In the genomic region with DNA sequence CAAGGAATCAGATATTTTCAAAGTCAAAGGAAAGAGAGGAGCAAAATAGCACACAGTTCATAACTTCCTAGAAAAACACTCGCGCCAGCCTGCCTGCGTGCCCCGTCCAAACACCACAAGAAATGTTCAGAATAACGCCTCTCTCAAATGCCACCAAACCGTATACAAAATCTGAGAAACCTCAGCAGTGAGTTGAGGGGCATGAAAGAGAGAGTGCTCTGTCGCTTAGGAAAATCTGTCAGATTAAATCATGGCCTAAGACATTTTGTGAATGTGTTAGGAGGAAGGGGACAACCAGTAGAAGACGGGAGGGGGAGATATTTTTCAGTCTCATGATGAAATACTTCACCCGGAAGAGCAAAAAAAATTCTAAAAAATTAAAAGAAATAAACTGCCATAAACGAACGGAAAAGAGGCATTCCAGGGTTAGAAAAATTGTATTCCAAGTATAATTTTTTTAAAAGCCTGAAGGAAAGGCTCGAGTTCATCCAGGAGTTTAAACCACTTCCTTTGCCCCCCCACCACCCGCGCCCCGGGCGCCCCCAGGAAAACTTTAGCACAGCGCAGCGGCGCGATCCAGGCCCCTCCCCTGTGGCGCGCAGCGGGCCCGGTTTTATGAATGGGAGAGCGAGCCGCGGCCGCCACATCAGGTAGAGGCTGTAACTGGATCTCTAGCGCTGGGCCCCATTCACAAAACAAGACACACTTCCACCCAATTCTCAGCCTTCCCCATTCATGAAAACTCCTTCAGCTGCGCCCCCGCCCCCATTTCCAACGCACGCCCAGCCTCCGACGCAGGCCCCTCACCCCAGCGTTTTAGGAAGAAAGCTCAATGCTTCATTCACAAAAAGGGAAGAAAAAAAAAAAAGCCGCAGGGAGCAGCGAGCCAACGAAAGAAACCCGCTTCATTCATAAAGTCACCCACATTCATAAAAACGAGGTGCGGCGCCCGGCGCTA, we compare ENCODE assay signal across 1 cellular context.
A peak's percentile ranks its signal among the peaks of the same experiment; 100 is the strongest.
TF ChIP-seq lines count a peak whose summit lies in the region.

No MANE protein-coding gene starts in this region.

TF ChIP-seq in HepG2, 621 proteins besides CTCF, POLR2A, EP300 and RAD21 (continues in another document):
- TF ChIP-seq ZNF883 (CRISPR knock-in tag; IDR thresholded peaks at IDR 0.05; ENCODE audit: not compliant biosample characterization) (no peak), NCOA2 (CRISPR knock-in tag; IDR thresholded peaks at IDR 0.05) (no peak), ARID2 (CRISPR knock-in tag; IDR thresholded peaks at IDR 0.05; ENCODE audit: borderline replicate concordance) (0 out of 2 replicates have a peak, but pooled peaks have one; percentile 22), MXI1 (IDR thresholded peaks at IDR 0.05; ENCODE audit: borderline replicate concordance, low read depth, low read length) (peak; percentile 28; the same call in 1 of the 3 replicates), POLR2AphosphoS5 (IDR thresholded peaks at IDR 0.05; ENCODE audit: low read depth, low read length) (peak; percentile 42; the same call in 1 of the 2 replicates), ZNF761 (CRISPR knock-in tag; conservative IDR thresholded peaks at IDR 0.05) (no peak), HNF4G (IDR thresholded peaks at IDR 0.05; ENCODE audit: borderline replicate concordance, low read depth, low read length) (no peak), HNF4G (CRISPR knock-in tag; IDR thresholded peaks at IDR 0.05; ENCODE audit: borderline replicate concordance, low read depth) (0 out of 2 replicates have a peak, but pooled peaks have one; percentile 11), SIX4 (CRISPR knock-in tag; IDR thresholded peaks at IDR 0.05) (peak; percentile 85), SAP130 (CRISPR knock-in tag; IDR thresholded peaks at IDR 0.05; ENCODE audit: low read depth) (peak; percentile 76), TCF7L2 (IDR thresholded peaks at IDR 0.05; ENCODE audit: low read depth, low read length) (no peak), ZNF121 (CRISPR knock-in tag; IDR thresholded peaks at IDR 0.05) (peak; percentile 76), SIN3B (IDR thresholded peaks at IDR 0.05; ENCODE audit: low read length) (no peak), SNAPC2 (CRISPR knock-in tag; IDR thresholded peaks at IDR 0.05) (no peak), MTA1 (CRISPR knock-in tag; IDR thresholded peaks at IDR 0.05; ENCODE audit: borderline replicate concordance) (no peak)
- TF ChIP-seq, protein P1, sequence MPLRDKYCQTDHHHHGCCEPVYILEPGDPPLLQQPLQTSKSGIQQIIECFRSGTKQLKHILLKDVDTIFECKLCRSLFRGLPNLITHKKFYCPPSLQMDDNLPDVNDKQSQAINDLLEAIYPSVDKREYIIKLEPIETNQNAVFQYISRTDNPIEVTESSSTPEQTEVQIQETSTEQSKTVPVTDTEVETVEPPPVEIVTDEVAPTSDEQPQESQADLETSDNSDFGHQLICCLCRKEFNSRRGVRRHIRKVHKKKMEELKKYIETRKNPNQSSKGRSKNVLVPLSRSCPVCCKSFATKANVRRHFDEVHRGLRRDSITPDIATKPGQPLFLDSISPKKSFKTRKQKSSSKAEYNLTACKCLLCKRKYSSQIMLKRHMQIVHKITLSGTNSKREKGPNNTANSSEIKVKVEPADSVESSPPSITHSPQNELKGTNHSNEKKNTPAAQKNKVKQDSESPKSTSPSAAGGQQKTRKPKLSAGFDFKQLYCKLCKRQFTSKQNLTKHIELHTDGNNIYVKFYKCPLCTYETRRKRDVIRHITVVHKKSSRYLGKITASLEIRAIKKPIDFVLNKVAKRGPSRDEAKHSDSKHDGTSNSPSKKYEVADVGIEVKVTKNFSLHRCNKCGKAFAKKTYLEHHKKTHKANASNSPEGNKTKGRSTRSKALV (CRISPR knock-in tag; IDR thresholded peaks at IDR 0.05): 0 out of 2 replicates have a peak, but pooled peaks have one; percentile 38
- TF ChIP-seq, protein P2, sequence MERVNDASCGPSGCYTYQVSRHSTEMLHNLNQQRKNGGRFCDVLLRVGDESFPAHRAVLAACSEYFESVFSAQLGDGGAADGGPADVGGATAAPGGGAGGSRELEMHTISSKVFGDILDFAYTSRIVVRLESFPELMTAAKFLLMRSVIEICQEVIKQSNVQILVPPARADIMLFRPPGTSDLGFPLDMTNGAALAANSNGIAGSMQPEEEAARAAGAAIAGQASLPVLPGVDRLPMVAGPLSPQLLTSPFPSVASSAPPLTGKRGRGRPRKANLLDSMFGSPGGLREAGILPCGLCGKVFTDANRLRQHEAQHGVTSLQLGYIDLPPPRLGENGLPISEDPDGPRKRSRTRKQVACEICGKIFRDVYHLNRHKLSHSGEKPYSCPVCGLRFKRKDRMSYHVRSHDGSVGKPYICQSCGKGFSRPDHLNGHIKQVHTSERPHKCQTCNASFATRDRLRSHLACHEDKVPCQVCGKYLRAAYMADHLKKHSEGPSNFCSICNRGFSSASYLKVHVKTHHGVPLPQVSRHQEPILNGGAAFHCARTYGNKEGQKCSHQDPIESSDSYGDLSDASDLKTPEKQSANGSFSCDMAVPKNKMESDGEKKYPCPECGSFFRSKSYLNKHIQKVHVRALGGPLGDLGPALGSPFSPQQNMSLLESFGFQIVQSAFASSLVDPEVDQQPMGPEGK (CRISPR knock-in tag; IDR thresholded peaks at IDR 0.05): peak; percentile 95
- TF ChIP-seq, protein P3, sequence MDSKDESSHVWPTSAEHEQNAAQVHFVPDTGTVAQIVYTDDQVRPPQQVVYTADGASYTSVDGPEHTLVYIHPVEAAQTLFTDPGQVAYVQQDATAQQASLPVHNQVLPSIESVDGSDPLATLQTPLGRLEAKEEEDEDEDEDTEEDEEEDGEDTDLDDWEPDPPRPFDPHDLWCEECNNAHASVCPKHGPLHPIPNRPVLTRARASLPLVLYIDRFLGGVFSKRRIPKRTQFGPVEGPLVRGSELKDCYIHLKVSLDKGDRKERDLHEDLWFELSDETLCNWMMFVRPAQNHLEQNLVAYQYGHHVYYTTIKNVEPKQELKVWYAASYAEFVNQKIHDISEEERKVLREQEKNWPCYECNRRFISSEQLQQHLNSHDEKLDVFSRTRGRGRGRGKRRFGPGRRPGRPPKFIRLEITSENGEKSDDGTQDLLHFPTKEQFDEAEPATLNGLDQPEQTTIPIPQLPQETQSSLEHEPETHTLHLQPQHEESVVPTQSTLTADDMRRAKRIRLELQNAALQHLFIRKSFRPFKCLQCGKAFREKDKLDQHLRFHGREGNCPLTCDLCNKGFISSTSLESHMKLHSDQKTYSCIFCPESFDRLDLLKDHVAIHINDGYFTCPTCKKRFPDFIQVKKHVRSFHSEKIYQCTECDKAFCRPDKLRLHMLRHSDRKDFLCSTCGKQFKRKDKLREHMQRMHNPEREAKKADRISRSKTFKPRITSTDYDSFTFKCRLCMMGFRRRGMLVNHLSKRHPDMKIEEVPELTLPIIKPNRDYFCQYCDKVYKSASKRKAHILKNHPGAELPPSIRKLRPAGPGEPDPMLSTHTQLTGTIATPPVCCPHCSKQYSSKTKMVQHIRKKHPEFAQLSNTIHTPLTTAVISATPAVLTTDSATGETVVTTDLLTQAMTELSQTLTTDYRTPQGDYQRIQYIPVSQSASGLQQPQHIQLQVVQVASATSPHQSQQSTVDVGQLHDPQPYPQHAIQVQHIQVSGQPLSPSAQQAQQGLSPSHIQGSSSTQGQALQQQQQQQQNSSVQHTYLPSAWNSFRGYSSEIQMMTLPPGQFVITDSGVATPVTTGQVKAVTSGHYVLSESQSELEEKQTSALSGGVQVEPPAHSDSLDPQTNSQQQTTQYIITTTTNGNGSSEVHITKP (CRISPR knock-in tag; IDR thresholded peaks at IDR 0.05; ENCODE audit: low read depth): peak; percentile 92
- TF ChIP-seq, protein P4, sequence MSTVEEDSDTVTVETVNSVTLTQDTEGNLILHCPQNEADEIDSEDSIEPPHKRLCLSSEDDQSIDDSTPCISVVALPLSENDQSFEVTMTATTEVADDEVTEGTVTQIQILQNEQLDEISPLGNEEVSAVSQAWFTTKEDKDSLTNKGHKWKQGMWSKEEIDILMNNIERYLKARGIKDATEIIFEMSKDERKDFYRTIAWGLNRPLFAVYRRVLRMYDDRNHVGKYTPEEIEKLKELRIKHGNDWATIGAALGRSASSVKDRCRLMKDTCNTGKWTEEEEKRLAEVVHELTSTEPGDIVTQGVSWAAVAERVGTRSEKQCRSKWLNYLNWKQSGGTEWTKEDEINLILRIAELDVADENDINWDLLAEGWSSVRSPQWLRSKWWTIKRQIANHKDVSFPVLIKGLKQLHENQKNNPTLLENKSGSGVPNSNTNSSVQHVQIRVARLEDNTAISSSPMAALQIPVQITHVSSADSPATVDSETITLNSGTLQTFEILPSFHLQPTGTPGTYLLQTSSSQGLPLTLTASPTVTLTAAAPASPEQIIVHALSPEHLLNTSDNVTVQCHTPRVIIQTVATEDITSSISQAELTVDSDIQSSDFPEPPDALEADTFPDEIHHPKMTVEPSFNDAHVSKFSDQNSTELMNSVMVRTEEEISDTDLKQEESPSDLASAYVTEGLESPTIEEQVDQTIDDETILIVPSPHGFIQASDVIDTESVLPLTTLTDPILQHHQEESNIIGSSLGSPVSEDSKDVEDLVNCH (CRISPR knock-in tag; IDR thresholded peaks at IDR 0.05): no peak
- TF ChIP-seq, protein P5, sequence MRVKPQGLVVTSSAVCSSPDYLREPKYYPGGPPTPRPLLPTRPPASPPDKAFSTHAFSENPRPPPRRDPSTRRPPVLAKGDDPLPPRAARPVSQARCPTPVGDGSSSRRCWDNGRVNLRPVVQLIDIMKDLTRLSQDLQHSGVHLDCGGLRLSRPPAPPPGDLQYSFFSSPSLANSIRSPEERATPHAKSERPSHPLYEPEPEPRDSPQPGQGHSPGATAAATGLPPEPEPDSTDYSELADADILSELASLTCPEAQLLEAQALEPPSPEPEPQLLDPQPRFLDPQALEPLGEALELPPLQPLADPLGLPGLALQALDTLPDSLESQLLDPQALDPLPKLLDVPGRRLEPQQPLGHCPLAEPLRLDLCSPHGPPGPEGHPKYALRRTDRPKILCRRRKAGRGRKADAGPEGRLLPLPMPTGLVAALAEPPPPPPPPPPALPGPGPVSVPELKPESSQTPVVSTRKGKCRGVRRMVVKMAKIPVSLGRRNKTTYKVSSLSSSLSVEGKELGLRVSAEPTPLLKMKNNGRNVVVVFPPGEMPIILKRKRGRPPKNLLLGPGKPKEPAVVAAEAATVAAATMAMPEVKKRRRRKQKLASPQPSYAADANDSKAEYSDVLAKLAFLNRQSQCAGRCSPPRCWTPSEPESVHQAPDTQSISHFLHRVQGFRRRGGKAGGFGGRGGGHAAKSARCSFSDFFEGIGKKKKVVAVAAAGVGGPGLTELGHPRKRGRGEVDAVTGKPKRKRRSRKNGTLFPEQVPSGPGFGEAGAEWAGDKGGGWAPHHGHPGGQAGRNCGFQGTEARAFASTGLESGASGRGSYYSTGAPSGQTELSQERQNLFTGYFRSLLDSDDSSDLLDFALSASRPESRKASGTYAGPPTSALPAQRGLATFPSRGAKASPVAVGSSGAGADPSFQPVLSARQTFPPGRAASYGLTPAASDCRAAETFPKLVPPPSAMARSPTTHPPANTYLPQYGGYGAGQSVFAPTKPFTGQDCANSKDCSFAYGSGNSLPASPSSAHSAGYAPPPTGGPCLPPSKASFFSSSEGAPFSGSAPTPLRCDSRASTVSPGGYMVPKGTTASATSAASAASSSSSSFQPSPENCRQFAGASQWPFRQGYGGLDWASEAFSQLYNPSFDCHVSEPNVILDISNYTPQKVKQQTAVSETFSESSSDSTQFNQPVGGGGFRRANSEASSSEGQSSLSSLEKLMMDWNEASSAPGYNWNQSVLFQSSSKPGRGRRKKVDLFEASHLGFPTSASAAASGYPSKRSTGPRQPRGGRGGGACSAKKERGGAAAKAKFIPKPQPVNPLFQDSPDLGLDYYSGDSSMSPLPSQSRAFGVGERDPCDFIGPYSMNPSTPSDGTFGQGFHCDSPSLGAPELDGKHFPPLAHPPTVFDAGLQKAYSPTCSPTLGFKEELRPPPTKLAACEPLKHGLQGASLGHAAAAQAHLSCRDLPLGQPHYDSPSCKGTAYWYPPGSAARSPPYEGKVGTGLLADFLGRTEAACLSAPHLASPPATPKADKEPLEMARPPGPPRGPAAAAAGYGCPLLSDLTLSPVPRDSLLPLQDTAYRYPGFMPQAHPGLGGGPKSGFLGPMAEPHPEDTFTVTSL (CRISPR knock-in tag; IDR thresholded peaks at IDR 0.05; ENCODE audit: borderline replicate concordance): peak; percentile 25; the same call in 1 of the 2 replicates
- TF ChIP-seq, protein P6, sequence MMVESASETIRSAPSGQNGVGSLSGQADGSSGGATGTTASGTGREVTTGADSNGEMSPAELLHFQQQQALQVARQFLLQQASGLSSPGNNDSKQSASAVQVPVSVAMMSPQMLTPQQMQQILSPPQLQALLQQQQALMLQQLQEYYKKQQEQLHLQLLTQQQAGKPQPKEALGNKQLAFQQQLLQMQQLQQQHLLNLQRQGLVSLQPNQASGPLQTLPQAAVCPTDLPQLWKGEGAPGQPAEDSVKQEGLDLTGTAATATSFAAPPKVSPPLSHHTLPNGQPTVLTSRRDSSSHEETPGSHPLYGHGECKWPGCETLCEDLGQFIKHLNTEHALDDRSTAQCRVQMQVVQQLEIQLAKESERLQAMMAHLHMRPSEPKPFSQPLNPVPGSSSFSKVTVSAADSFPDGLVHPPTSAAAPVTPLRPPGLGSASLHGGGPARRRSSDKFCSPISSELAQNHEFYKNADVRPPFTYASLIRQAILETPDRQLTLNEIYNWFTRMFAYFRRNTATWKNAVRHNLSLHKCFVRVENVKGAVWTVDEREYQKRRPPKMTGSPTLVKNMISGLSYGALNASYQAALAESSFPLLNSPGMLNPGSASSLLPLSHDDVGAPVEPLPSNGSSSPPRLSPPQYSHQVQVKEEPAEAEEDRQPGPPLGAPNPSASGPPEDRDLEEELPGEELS (CRISPR knock-in tag; IDR thresholded peaks at IDR 0.05): 0 out of 2 replicates have a peak, but pooled peaks have one; percentile 13
- TF ChIP-seq, protein P7, sequence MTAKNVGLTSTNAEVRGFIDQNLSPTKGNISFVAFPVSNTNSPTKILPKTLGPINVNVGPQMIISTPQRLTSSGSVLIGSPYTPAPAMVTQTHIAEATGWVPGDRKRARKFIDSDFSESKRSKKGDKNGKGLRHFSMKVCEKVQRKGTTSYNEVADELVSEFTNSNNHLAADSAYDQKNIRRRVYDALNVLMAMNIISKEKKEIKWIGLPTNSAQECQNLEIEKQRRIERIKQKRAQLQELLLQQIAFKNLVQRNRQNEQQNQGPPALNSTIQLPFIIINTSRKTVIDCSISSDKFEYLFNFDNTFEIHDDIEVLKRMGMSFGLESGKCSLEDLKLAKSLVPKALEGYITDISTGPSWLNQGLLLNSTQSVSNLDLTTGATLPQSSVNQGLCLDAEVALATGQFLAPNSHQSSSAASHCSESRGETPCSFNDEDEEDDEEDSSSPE (CRISPR knock-in tag; IDR thresholded peaks at IDR 0.05): peak; percentile 44; the same call in 1 of the 2 replicates
- TF ChIP-seq, protein P8, sequence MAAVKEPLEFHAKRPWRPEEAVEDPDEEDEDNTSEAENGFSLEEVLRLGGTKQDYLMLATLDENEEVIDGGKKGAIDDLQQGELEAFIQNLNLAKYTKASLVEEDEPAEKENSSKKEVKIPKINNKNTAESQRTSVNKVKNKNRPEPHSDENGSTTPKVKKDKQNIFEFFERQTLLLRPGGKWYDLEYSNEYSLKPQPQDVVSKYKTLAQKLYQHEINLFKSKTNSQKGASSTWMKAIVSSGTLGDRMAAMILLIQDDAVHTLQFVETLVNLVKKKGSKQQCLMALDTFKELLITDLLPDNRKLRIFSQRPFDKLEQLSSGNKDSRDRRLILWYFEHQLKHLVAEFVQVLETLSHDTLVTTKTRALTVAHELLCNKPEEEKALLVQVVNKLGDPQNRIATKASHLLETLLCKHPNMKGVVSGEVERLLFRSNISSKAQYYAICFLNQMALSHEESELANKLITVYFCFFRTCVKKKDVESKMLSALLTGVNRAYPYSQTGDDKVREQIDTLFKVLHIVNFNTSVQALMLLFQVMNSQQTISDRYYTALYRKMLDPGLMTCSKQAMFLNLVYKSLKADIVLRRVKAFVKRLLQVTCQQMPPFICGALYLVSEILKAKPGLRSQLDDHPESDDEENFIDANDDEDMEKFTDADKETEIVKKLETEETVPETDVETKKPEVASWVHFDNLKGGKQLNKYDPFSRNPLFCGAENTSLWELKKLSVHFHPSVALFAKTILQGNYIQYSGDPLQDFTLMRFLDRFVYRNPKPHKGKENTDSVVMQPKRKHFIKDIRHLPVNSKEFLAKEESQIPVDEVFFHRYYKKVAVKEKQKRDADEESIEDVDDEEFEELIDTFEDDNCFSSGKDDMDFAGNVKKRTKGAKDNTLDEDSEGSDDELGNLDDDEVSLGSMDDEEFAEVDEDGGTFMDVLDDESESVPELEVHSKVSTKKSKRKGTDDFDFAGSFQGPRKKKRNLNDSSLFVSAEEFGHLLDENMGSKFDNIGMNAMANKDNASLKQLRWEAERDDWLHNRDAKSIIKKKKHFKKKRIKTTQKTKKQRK (IDR thresholded peaks at IDR 0.05; ENCODE audit: low read length): no peak
